Comparison of ENCODE assay signal across 8 cellular contexts in the genomic region with DNA sequence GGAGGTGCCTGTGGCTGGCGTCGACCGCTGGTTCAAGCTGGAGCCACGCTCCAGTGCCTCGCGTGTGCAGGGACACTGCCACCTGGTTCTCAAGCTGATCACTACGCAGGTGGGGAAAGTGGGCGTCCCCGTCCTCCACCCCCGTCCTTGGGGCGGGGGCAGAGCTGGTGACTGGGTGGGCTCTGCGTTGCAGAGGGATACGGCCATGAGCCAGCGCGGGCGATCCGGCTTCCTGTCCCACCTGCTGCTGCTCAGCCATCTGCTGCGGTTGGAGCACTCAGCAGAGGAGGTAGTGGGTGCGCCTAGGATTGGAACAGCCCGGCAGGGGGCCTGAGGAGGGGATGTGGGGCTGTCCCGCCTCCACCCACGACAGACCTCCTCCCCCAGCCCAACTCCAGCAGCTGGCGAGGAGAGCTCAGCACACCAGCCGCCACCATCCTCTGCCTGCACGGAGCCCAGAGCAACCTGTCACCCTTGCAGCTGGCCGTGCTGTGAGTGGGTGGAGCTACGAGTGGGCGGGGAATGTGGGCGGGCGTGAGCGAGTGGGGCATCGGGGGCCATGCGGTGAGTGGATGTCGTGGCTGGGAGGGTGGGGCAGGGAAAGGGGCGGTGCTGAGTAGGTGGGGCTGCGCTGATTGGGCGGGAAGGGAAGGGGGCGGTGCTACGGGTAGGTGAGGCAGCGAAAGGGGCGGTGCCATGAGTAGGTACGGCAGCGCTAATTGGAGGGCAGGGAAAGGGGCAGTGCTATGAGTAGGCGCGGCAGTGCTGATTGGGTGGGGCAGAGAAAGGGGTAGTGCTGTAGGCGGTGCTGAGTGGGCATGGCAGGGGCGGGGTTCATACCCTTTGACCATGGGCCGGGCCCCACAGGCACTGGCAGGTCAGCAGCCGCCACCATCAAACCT. TPM values are rescaled to one million over a fixed set of nuclear protein-coding genes. Genes with fewer than 3 reads are reported as not detected.
DNase-seq lines count a peak whose midpoint lies in the region; ATAC-seq and TF ChIP-seq lines count a peak whose summit lies in the region.

No MANE protein-coding gene starts in this region.

- H3K36me3 Mint-ChIP-seq in activated T-helper 17 cell treated with anti-CD3 and anti-CD28 coated beads, Interleukin-2, amount 50 U/mL, for 72 hours (ENCODE audit: low read depth): no peaks in the 10 kb centered on the region

- no TSS peak for BruUV-seq in HCT116 (replicated peaks; lab: Mats Ljungman, UMichigan)

- peak overlapping the region; percentile 59 for H3K4me2 ChIP-seq in HCT116 (ENCODE audit: low read length)

- RAD21 ChIA-PET in HCT116 (lab: Charles Lee; ENCODE audit: low non-redundant PET in 1 of 2, low total read pairs in 2 of 2, uncharacterized antibody in 2 of 2, unreplicated experiment in 2 of 2): no interaction called here

- H3K36me3 ChIP-seq in HCT116 (ENCODE audit: control insufficient read depth in 1 of 2, insufficient read depth in 2 of 2, low read length in 2 of 2) (no peaks in the 10 kb centered on the region), neutrophil (peaks cover 4% of the 10 kb centered on the region)

- no peak for TF ChIP-seq POLR2A in HCT116 (IDR thresholded peaks at IDR 0.05; ENCODE audit: borderline replicate concordance, extremely low read depth, insufficient read depth, insufficient read length)

- CTCF ChIA-PET in HCT116 (lab: Charles Lee): interaction anchor here (0.6 kb wide), 2 partner anchors 21 to 627 kb away, joined by 3 to 4 read pairs; no protein-coding TSS in a partner anchor
- CTCF ChIA-PET in RWPE1 (lab: Yijun Ruan, JAX): interaction anchor here (0.5 to 0.6 kb wide), 3 partner anchors 11 to 460 kb away, joined by 4 to 5 read pairs (median 4); no protein-coding TSS in a partner anchor

- H4K20me1 ChIP-seq in HCT116 (ENCODE audit: insufficient read depth): no peaks in the 10 kb centered on the region

- H3K9me3 ChIP-seq in HCT116 (ENCODE audit: control insufficient read depth in 1 of 2, insufficient read depth in 1 of 2, low read depth in 1 of 2, low read length in 2 of 2): no peaks in the 10 kb centered on the region
- H3K9me3 ChIP-seq in neutrophil: no peaks in the 10 kb centered on the region

- no peaks in the 10 kb centered on the region for H3K9me3 Mint-ChIP-seq in activated T-helper 17 cell treated with anti-CD3 and anti-CD28 coated beads, Interleukin-2, amount 50 U/mL, for 72 hours

- H3K4me1 Mint-ChIP-seq in activated T-helper 17 cell treated with anti-CD3 and anti-CD28 coated beads, Interleukin-2, amount 50 U/mL, for 72 hours: peaks cover 7% of the 10 kb centered on the region

- H3K4me1 ChIP-seq in HCT116 (ENCODE audit: control insufficient read depth in 1 of 2, insufficient read depth in 2 of 2, low read length in 2 of 2) (peaks cover 9 to 19% of the 10 kb centered on the region in 2 experiments; a peak in 3 of 4 replicates), foreskin keratinocyte (peaks cover 4% of the 10 kb centered on the region), neutrophil (ENCODE audit: control insufficient read depth in 1 of 2, insufficient read depth in 1 of 2, low read depth in 1 of 2, low read length in 1 of 2) (peaks cover 7 to 21% of the 10 kb centered on the region in 2 experiments)

- H2AFZ ChIP-seq in HCT116 (ENCODE audit: low read depth, low read length, poor library complexity, severe bottlenecking): no peak overlapping the region

- no peak overlapping the region for H3K9ac ChIP-seq in HCT116 (ENCODE audit: low read length)

- H3K27me3 ChIP-seq in HCT116 (ENCODE audit: insufficient read depth, low read length): no peaks in the 10 kb centered on the region
- peaks cover 8% of the 10 kb centered on the region for H3K27me3 ChIP-seq in foreskin keratinocyte
- H3K27me3 ChIP-seq in neutrophil: peaks cover 43% of the 10 kb centered on the region

- H3K4me3 ChIP-seq in HCT116 (replicated peaks in 1 of 2; ENCODE audit: low read depth in 1 of 2, low read length in 2 of 2) (no peak overlapping the region), neutrophil (ENCODE audit: low read depth in 1 of 2, low read length in 1 of 2) (peak overlapping the region; percentile 32 to 56)

- H3K27ac ChIP-seq in HCT116 (ENCODE audit: low read depth, low read length) (peak overlapping the region; percentile 22; the same call in 1 of the 2 replicates), RWPE1 (peak overlapping the region; percentile 39), foreskin keratinocyte (no peak overlapping the region), neutrophil (peak overlapping the region; percentile 31)

- intact Hi-C loops in HCT116 (cut with micrococcal nuclease): no loop called here

- TF ChIP-seq CTCF in HCT116 (IDR thresholded peaks at IDR 0.05 in 2 of 3, conservative IDR thresholded peaks at IDR 0.05 in 1 of 3; ENCODE audit: borderline replicate concordance in 1 of 3, insufficient read depth in 1 of 3, low read depth in 2 of 3, low read length in 2 of 3) (peak in 1 of 3 experiments; percentile 13; a peak in 1 of 6 replicates), RWPE1 (conservative IDR thresholded peaks at IDR 0.05; ENCODE audit: low read depth) (no peak), foreskin keratinocyte (conservative IDR thresholded peaks at IDR 0.05) (no peak), neutrophil (IDR thresholded peaks at IDR 0.05) (peak; percentile 20)

- H3K9me2 ChIP-seq in HCT116 (ENCODE audit: insufficient read depth): no peaks in the 10 kb centered on the region

- peak overlapping the region; percentile 49 for H3K27ac Mint-ChIP-seq in activated T-helper 17 cell treated with anti-CD3 and anti-CD28 coated beads, Interleukin-2, amount 50 U/mL, for 72 hours

- H3K27me3 Mint-ChIP-seq in activated T-helper 17 cell treated with anti-CD3 and anti-CD28 coated beads, Interleukin-2, amount 50 U/mL, for 72 hours: no peaks in the 10 kb centered on the region

- POLR2A ChIA-PET in HCT116 (lab: Charles Lee): interaction anchor here (0.6 to 1.2 kb wide), 4 partner anchors 9 to 276 kb away, joined by 4 to 10 read pairs (median 4); partner anchors contain the start of gene BAIAP3
- POLR2A ChIA-PET in RWPE1 (lab: Yijun Ruan, JAX; ENCODE audit: low non-redundant PET): interaction anchor here (0.6 kb wide), 1 partner anchor 440 kb away, joined by 5 read pairs; the partner anchor contains the start of genes NUBP2 and SPSB3

- ATAC-seq in HCT116 (peak; percentile 98), foreskin keratinocyte (peak; percentile 88)
- ATAC-seq in activated T-helper 17 cell treated with anti-CD3 and anti-CD28 coated beads, Interleukin-2, amount 50 U/mL, for 72 hours (replicated peaks): peak; percentile 95

- H3K4me3 Mint-ChIP-seq in activated T-helper 17 cell treated with anti-CD3 and anti-CD28 coated beads, Interleukin-2, amount 50 U/mL, for 72 hours: peak overlapping the region; percentile 73

- DNase-seq in GDM1 (lab: John Stamatoyannopoulos, UW): peak; percentile 99
- DNase-seq in HCT116 (ENCODE audit: low read depth, low spot score): peak; percentile 95
- DNase-seq in M059J (ENCODE audit: low read depth): peak; percentile 86
- peak; percentile 99 for DNase-seq in RWPE1 (ENCODE audit: low spot score)
- DNase-seq in foreskin keratinocyte: peak; percentile 80 to 89
- peak; percentile 74 for DNase-seq in superior temporal gyrus (ENCODE audit: extremely low spot score)

- no peaks in the 10 kb centered on the region for H3K79me2 ChIP-seq in HCT116 (ENCODE audit: insufficient read depth, low read length)

- no peak for TF ChIP-seq RAD21 in HCT116 (IDR thresholded peaks at IDR 0.05; ENCODE audit: low read depth)

TF ChIP-seq in HCT116, 20 proteins besides CTCF, POLR2A, EP300 and RAD21 (continues in another document):
- TF ChIP-seq ZBTB33 (IDR thresholded peaks at IDR 0.05; ENCODE audit: extremely low read depth, insufficient replicate concordance, low read length): no peak
- no peak for TF ChIP-seq YY1 (IDR thresholded peaks at IDR 0.05; ENCODE audit: extremely low read depth, insufficient replicate concordance, low read depth, low read length)
- TF ChIP-seq ELF1 (IDR thresholded peaks at IDR 0.05; ENCODE audit: borderline replicate concordance, low read depth): no peak

RNA-seq across cellular contexts. Expression of gene TSR3, which starts 8.9 kb away (rescaled TPM):
- total RNA-seq in HCT116 (2021; ENCODE audit: unreplicated experiment): 52.7 TPM
- 40.4 and 42.8 TPM in 2 replicates for polyA plus RNA-seq in HCT116 (2012)
- 54.2 and 101 TPM in 2 replicates for total RNA-seq in M059J (2014; rRNA removed; shearing (Covaris generic))
- total RNA-seq in activated T-helper 17 cell treated with anti-CD3 and anti-CD28 coated beads, Interleukin-2, amount 50 U/mL, for 72 hours: 10 to 100 TPM; 36.7 to 64.2 TPM
- 73.7 and 80.1 TPM in 2 replicates for total RNA-seq in foreskin keratinocyte
- polyA plus RNA-seq in foreskin keratinocyte: 117 and 119 TPM in 2 replicates

RNA-seq across cellular contexts. Expression of gene GNPTG, which starts 9.0 kb away (rescaled TPM):
- 35.2 TPM for total RNA-seq in HCT116 (2021; ENCODE audit: unreplicated experiment)
- polyA plus RNA-seq in HCT116 (2012): 31.4 and 34.6 TPM in 2 replicates
- total RNA-seq in M059J (2014; rRNA removed; shearing (Covaris generic)): 43.8 and 50.1 TPM in 2 replicates
- 10 to 100 TPM; 22.6 to 24.4 TPM for total RNA-seq in activated T-helper 17 cell treated with anti-CD3 and anti-CD28 coated beads, Interleukin-2, amount 50 U/mL, for 72 hours
- 18.8 and 21.6 TPM in 2 replicates for total RNA-seq in foreskin keratinocyte
- polyA plus RNA-seq in foreskin keratinocyte: 34.1 and 40.3 TPM in 2 replicates

RNA-seq across cellular contexts. Expression of gene BAIAP3, which starts 9.3 kb away (rescaled TPM):
- total RNA-seq in HCT116 (2021; ENCODE audit: unreplicated experiment): 44.7 TPM
- polyA plus RNA-seq in HCT116 (2012): 37.2 and 44.8 TPM in 2 replicates
- 0.34 TPM in 1 of 2 replicates, not detected in the other for total RNA-seq in M059J (2014; rRNA removed; shearing (Covaris generic))
- total RNA-seq in activated T-helper 17 cell treated with anti-CD3 and anti-CD28 coated beads, Interleukin-2, amount 50 U/mL, for 72 hours: 1 to 10 TPM in 1 of 2 donors, under 1 TPM in 1; 0.71 to 2.2 TPM
- total RNA-seq in foreskin keratinocyte: 0.07 and 0.27 TPM in 2 replicates
- polyA plus RNA-seq in foreskin keratinocyte: 0.04 and 0.08 TPM in 2 replicates

RNA-seq across cellular contexts. Expression of gene UBE2I, which starts 33.3 kb away (rescaled TPM):
- 212 TPM for total RNA-seq in HCT116 (2021; ENCODE audit: unreplicated experiment)
- 96.9 and 135 TPM in 2 replicates for polyA plus RNA-seq in HCT116 (2012)
- total RNA-seq in M059J (2014; rRNA removed; shearing (Covaris generic)): 85.7 and 87.6 TPM in 2 replicates
- 100 to 1,000 TPM; 204 to 206 TPM for total RNA-seq in activated T-helper 17 cell treated with anti-CD3 and anti-CD28 coated beads, Interleukin-2, amount 50 U/mL, for 72 hours
- total RNA-seq in foreskin keratinocyte: 76.7 and 101 TPM in 2 replicates
- 155 and 172 TPM in 2 replicates for polyA plus RNA-seq in foreskin keratinocyte

Comparison
In these comparisons a context has a peak if more than half of its experiments do, and no peak if none do; other contexts are left out.
1. H3K4me3 ChIP-seq: peak in neutrophil (2 of 2); none in HCT116 (0 of 2).
2. RNA of gene BAIAP3, which starts 9.3 kb away (total RNA-seq): 44.7 TPM in HCT116 (single experiment); 0.71 to 2.2 TPM in activated T-helper 17 cell treated with anti-CD3 and anti-CD28 coated beads, Interleukin-2, amount 50 U/mL, for 72 hours, 0.34 TPM in M059J and 0.07 to 0.27 TPM in foreskin keratinocyte; every median in the first group is over 10 times any median in the second.
3. Peak in every context shown above with its lines, with median percentiles within 50 percentile points of each other: DNase-seq and ATAC-seq.